ENCODE assay signal across 7 cellular contexts in the genomic region with DNA sequence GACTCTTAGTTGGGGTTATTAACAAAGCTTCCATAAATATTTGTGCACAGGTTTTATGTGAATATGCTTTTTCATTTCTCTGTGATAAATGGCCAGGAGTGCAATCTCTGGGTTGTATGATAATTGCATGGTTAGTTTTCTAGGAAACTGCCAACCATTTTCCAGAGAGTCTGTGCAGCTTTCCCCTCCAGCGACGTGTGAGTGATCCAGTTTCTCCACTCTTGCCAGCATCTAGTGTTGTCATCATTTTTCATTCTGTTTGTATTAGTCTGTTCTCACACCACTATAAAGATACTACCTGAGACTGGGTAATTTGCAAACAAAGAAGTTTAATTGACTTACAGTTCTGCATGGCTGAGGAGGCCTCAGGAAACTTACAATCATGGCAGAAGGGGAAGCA.
"Had no signal": no experiment of that assay in that cellular context is flagged by ENCODE, and none has a peak within 500 bp of the region (broad histone marks: within the 10 kb centered on the region; RNA-seq: fewer than 3 reads in every experiment).

No MANE protein-coding gene starts in this region.

- H3K4me3 ChIP-seq: GM23248, K562 had no signal

- FAIRE-seq: HTR-8/SVneo, K562 had no signal

- H3K27ac ChIP-seq: GM23248 had no signal

- DNase-seq: GM23248, GOT3, H7, HCEC 1CT, IMR-90 had no signal
